In the genomic region with DNA sequence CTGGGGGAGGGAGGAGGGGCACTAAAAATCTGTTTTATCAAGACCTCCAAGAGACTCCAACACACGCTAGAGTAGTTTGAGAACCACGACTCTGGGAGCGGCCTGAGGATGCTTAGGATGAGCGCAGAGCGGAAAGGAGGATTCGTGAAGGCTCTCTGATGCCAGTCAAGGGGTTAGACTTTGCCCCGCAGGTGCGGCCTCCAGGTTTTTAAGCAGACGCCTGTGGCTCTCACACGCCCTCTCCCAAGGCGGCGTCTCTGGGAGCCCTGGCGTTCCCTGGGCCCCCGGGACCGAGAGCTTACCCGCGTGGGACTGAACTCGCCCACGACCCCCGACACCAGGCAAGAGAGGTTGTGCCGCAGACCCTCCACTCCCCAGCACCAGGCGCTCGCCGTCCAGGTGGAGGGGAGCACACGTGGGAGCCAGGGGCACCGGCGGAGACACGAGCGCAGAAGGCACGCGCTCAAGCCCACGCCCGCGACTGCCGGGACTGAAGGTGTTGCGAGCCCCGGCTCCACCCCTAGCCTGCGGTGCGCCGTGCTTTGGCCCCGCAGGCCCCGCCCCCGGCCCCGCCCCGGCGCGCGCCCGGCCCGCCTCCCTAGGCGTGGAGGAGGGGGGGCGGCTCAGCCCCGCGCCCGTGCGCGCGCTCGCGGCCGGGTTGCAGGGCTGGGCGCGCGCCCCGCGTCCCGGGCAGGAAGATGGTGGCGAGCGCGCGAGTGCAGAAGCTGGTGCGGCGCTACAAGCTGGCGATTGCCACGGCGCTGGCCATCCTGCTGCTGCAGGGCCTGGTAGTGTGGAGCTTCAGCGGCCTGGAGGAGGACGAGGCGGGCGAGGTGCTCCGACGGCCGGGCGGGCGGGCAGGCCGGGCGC, we compare ENCODE assay signal across 1 cellular context.
A peak's percentile ranks its signal among the peaks of the same experiment; 100 is the strongest.
TF ChIP-seq lines count a peak whose summit lies in the region.

Gene XYLT2 (plus strand): TSS at position 684 of the 870 bp plus-strand sequence. CDS start 15 bp downstream, at position 699.

TF ChIP-seq in HepG2, 621 proteins besides CTCF, POLR2A, EP300 and RAD21 (continued from another document and continues in another):
- no peak for TF ChIP-seq LRRFIP1 (CRISPR knock-in tag; conservative IDR thresholded peaks at IDR 0.05)
- no peak; the same call in 1 of the 2 replicates for TF ChIP-seq THAP11 (CRISPR knock-in tag; IDR thresholded peaks at IDR 0.05)
- no peak for TF ChIP-seq ZNF335 (CRISPR knock-in tag; IDR thresholded peaks at IDR 0.05)
- no peak for TF ChIP-seq ZSCAN22 (CRISPR knock-in tag; IDR thresholded peaks at IDR 0.05)
- TF ChIP-seq ZNF20 (CRISPR knock-in tag; IDR thresholded peaks at IDR 0.05), result no peak
- TF ChIP-seq KLF12 (CRISPR knock-in tag; IDR thresholded peaks at IDR 0.05; ENCODE audit: borderline replicate concordance), result no peak
- TF ChIP-seq HNF4G (IDR thresholded peaks at IDR 0.05; ENCODE audit: borderline replicate concordance, low read depth, low read length), result no peak; the same call in 1 of the 2 replicates
- no peak; the same call in 1 of the 2 replicates for TF ChIP-seq HNF4G (CRISPR knock-in tag; IDR thresholded peaks at IDR 0.05; ENCODE audit: borderline replicate concordance, low read depth)
- TF ChIP-seq ZNF337 (CRISPR knock-in tag; IDR thresholded peaks at IDR 0.05; ENCODE audit: borderline replicate concordance, low read depth), result no peak
- no peak for TF ChIP-seq NCOA1 (CRISPR knock-in tag; IDR thresholded peaks at IDR 0.05)
- no peak; the same call in 1 of the 2 replicates for TF ChIP-seq IRF2 (CRISPR knock-in tag; IDR thresholded peaks at IDR 0.05)
- TF ChIP-seq ZNF446 (CRISPR knock-in tag; IDR thresholded peaks at IDR 0.05), result peak; percentile 91; the same call in 1 of the 2 replicates
- no peak for TF ChIP-seq MTF2 (CRISPR knock-in tag; IDR thresholded peaks at IDR 0.05; ENCODE audit: borderline replicate concordance)
- TF ChIP-seq, protein P1, sequence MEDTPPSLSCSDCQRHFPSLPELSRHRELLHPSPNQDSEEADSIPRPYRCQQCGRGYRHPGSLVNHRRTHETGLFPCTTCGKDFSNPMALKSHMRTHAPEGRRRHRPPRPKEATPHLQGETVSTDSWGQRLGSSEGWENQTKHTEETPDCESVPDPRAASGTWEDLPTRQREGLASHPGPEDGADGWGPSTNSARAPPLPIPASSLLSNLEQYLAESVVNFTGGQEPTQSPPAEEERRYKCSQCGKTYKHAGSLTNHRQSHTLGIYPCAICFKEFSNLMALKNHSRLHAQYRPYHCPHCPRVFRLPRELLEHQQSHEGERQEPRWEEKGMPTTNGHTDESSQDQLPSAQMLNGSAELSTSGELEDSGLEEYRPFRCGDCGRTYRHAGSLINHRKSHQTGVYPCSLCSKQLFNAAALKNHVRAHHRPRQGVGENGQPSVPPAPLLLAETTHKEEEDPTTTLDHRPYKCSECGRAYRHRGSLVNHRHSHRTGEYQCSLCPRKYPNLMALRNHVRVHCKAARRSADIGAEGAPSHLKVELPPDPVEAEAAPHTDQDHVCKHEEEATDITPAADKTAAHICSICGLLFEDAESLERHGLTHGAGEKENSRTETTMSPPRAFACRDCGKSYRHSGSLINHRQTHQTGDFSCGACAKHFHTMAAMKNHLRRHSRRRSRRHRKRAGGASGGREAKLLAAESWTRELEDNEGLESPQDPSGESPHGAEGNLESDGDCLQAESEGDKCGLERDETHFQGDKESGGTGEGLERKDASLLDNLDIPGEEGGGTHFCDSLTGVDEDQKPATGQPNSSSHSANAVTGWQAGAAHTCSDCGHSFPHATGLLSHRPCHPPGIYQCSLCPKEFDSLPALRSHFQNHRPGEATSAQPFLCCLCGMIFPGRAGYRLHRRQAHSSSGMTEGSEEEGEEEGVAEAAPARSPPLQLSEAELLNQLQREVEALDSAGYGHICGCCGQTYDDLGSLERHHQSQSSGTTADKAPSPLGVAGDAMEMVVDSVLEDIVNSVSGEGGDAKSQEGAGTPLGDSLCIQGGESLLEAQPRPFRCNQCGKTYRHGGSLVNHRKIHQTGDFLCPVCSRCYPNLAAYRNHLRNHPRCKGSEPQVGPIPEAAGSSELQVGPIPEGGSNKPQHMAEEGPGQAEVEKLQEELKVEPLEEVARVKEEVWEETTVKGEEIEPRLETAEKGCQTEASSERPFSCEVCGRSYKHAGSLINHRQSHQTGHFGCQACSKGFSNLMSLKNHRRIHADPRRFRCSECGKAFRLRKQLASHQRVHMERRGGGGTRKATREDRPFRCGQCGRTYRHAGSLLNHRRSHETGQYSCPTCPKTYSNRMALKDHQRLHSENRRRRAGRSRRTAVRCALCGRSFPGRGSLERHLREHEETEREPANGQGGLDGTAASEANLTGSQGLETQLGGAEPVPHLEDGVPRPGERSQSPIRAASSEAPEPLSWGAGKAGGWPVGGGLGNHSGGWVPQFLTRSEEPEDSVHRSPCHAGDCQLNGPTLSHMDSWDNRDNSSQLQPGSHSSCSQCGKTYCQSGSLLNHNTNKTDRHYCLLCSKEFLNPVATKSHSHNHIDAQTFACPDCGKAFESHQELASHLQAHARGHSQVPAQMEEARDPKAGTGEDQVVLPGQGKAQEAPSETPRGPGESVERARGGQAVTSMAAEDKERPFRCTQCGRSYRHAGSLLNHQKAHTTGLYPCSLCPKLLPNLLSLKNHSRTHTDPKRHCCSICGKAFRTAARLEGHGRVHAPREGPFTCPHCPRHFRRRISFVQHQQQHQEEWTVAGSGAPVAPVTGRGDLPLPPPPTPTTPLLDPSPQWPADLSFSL (CRISPR knock-in tag; IDR thresholded peaks at IDR 0.05), result peak; percentile 50; the same call in 1 of the 2 replicates
- TF ChIP-seq CENPT (CRISPR knock-in tag; IDR thresholded peaks at IDR 0.05; ENCODE audit: low read depth), result no peak; the same call in 1 of the 2 replicates
- peak; percentile 89 for TF ChIP-seq PHF8 (CRISPR knock-in tag; IDR thresholded peaks at IDR 0.05)
- peak; percentile 70; the same call in 1 of the 2 replicates for TF ChIP-seq KDM5A (IDR thresholded peaks at IDR 0.05; ENCODE audit: borderline replicate concordance, low read length)
- no peak for TF ChIP-seq ZNF12 (CRISPR knock-in tag; IDR thresholded peaks at IDR 0.05)
- TF ChIP-seq ZFYVE20 (CRISPR knock-in tag; IDR thresholded peaks at IDR 0.05; ENCODE audit: borderline replicate concordance, low read depth), result no peak
- TF ChIP-seq TP53 (CRISPR knock-in tag; conservative IDR thresholded peaks at IDR 0.05), result 0 out of 2 replicates have a peak, but pooled peaks have one; percentile 39
- no peak for TF ChIP-seq HDAC6 (IDR thresholded peaks at IDR 0.05; ENCODE audit: low read depth, low read length)
- TF ChIP-seq SNAPC5 (CRISPR knock-in tag; IDR thresholded peaks at IDR 0.05; ENCODE audit: borderline replicate concordance), result no peak
- 0 out of 2 replicates have a peak, but pooled peaks have one; percentile 62 for TF ChIP-seq ZNF160 (CRISPR knock-in tag; IDR thresholded peaks at IDR 0.05)
- no peak for TF ChIP-seq PHF5A (CRISPR knock-in tag; IDR thresholded peaks at IDR 0.05; ENCODE audit: low read depth, unreplicated experiment)
- TF ChIP-seq ZNF75D (CRISPR knock-in tag; IDR thresholded peaks at IDR 0.05; ENCODE audit: borderline replicate concordance), result no peak
- TF ChIP-seq CREM (IDR thresholded peaks at IDR 0.05), result no peak
- no peak for TF ChIP-seq CREM (CRISPR knock-in tag; IDR thresholded peaks at IDR 0.05)
- no peak for TF ChIP-seq ZSCAN30 (CRISPR knock-in tag; IDR thresholded peaks at IDR 0.05)
- TF ChIP-seq PPARG (CRISPR knock-in tag; conservative IDR thresholded peaks at IDR 0.05), result no peak
- TF ChIP-seq HDAC1 (CRISPR knock-in tag; IDR thresholded peaks at IDR 0.05), result no peak; the same call in 1 of the 2 replicates
- TF ChIP-seq MED13 (CRISPR knock-in tag; IDR thresholded peaks at IDR 0.05), result peak; percentile 66; the same call in 1 of the 2 replicates
- TF ChIP-seq NR2F2 (IDR thresholded peaks at IDR 0.05; ENCODE audit: borderline replicate concordance, low read depth), result no peak
- no peak; the same call in 1 of the 2 replicates for TF ChIP-seq SPEN (CRISPR knock-in tag; IDR thresholded peaks at IDR 0.05; ENCODE audit: low read depth)
- TF ChIP-seq, protein P2, sequence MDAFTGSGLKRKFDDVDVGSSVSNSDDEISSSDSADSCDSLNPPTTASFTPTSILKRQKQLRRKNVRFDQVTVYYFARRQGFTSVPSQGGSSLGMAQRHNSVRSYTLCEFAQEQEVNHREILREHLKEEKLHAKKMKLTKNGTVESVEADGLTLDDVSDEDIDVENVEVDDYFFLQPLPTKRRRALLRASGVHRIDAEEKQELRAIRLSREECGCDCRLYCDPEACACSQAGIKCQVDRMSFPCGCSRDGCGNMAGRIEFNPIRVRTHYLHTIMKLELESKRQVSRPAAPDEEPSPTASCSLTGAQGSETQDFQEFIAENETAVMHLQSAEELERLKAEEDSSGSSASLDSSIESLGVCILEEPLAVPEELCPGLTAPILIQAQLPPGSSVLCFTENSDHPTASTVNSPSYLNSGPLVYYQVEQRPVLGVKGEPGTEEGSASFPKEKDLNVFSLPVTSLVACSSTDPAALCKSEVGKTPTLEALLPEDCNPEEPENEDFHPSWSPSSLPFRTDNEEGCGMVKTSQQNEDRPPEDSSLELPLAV (CRISPR knock-in tag; conservative IDR thresholded peaks at IDR 0.05; ENCODE audit: low read depth), result no peak
- TF ChIP-seq, protein P3, sequence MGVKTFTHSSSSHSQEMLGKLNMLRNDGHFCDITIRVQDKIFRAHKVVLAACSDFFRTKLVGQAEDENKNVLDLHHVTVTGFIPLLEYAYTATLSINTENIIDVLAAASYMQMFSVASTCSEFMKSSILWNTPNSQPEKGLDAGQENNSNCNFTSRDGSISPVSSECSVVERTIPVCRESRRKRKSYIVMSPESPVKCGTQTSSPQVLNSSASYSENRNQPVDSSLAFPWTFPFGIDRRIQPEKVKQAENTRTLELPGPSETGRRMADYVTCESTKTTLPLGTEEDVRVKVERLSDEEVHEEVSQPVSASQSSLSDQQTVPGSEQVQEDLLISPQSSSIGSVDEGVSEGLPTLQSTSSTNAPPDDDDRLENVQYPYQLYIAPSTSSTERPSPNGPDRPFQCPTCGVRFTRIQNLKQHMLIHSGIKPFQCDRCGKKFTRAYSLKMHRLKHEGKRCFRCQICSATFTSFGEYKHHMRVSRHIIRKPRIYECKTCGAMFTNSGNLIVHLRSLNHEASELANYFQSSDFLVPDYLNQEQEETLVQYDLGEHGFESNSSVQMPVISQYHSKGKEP (CRISPR knock-in tag; IDR thresholded peaks at IDR 0.05), result 0 out of 2 replicates have a peak, but pooled peaks have one; percentile 37
- TF ChIP-seq ZNF33A (CRISPR knock-in tag; IDR thresholded peaks at IDR 0.05; ENCODE audit: borderline replicate concordance), result no peak
- 0 out of 2 replicates have a peak, but pooled peaks have one; percentile 27 for TF ChIP-seq MEIS2 (CRISPR knock-in tag; IDR thresholded peaks at IDR 0.05)
- TF ChIP-seq ZNF775 (CRISPR knock-in tag; IDR thresholded peaks at IDR 0.05; ENCODE audit: borderline replicate concordance), result no peak
- TF ChIP-seq TGIF2 (CRISPR knock-in tag; IDR thresholded peaks at IDR 0.05), result 0 out of 2 replicates have a peak, but pooled peaks have one; percentile 41
- peak; percentile 74; the same call in 1 of the 2 replicates for TF ChIP-seq ZNF256 (CRISPR knock-in tag; conservative IDR thresholded peaks at IDR 0.05)
- TF ChIP-seq, protein P4, sequence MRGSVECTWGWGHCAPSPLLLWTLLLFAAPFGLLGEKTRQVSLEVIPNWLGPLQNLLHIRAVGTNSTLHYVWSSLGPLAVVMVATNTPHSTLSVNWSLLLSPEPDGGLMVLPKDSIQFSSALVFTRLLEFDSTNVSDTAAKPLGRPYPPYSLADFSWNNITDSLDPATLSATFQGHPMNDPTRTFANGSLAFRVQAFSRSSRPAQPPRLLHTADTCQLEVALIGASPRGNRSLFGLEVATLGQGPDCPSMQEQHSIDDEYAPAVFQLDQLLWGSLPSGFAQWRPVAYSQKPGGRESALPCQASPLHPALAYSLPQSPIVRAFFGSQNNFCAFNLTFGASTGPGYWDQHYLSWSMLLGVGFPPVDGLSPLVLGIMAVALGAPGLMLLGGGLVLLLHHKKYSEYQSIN (CRISPR knock-in tag; IDR thresholded peaks at IDR 0.05; ENCODE audit: borderline replicate concordance), result no peak
- TF ChIP-seq TOPORS (CRISPR knock-in tag; IDR thresholded peaks at IDR 0.05), result no peak; the same call in 1 of the 2 replicates
- TF ChIP-seq RXRA (CRISPR knock-in tag; IDR thresholded peaks at IDR 0.05), result no peak; the same call in 1 of the 2 replicates
- no peak for TF ChIP-seq TRIM22 (IDR thresholded peaks at IDR 0.05)
- no peak for TF ChIP-seq ZNF382 (CRISPR knock-in tag; IDR thresholded peaks at IDR 0.05; ENCODE audit: borderline replicate concordance)
- peak; percentile 52; the same call in 1 of the 2 replicates for TF ChIP-seq ZNF136 (CRISPR knock-in tag; IDR thresholded peaks at IDR 0.05; ENCODE audit: low read depth)
- TF ChIP-seq ZNF138 (CRISPR knock-in tag; IDR thresholded peaks at IDR 0.05; ENCODE audit: low read depth), result peak; percentile 81; the same call in 1 of the 2 replicates
- no peak for TF ChIP-seq MAZ (IDR thresholded peaks at IDR 0.05; ENCODE audit: borderline replicate concordance, low read depth, low read length)
- peak; percentile 68 for TF ChIP-seq MAZ (CRISPR knock-in tag; IDR thresholded peaks at IDR 0.05; ENCODE audit: low read depth)
- TF ChIP-seq MATR3 (CRISPR knock-in tag; IDR thresholded peaks at IDR 0.05), result no peak
- peak; percentile 70; the same call in 1 of the 2 replicates for TF ChIP-seq ZNF558 (CRISPR knock-in tag; IDR thresholded peaks at IDR 0.05; ENCODE audit: borderline replicate concordance)
- TF ChIP-seq SMAD9 (CRISPR knock-in tag; IDR thresholded peaks at IDR 0.05), result no peak
